Comparison of ENCODE assay signal across 17 cellular contexts in the genomic region with DNA sequence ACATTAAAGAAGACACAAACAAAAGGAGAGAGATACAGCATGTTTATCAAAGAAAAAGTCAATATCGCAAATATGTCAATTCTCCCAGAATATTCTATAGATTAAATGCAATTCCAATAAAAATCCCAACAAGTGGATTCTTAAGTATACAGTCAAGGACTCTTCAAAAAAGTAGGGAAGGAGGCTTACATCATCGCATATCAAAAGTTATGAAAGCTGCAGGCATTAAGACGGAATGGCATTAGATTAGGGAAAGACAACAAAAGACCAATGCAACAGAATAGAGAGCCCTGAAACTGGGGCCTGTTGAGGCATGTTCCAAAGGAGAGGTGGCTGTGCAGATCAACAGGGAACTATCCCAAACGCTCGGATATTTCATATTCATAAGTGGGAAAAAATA.
"Had no signal": no experiment of that assay in that cellular context is flagged by ENCODE, and none has a peak within 500 bp of the region (broad histone marks: within the 10 kb centered on the region; RNA-seq: fewer than 3 reads in every experiment).

No MANE protein-coding gene starts in this region.

- H3K27me3 Mint-ChIP-seq: effector memory CD8-positive, alpha-beta T cell had no signal

- H3K36me3 ChIP-seq: gastrocnemius medialis, heart left ventricle had no signal

- H3K27me3 ChIP-seq: gastrocnemius medialis, heart left ventricle had no signal

- H3K4me3 ChIP-seq: gastrocnemius medialis, heart left ventricle had no signal

- DNase-seq: activated CD4-positive, alpha-beta T cell treated with anti-CD3 and anti-CD28 coated beads, Interleukin-2, amount 10 ng/mL, durations not matched to agents 7 days and 5 days; activated gamma-delta T cell treated with Interleukin-2 at 50 U/mL for 16 hours; activated T-cell treated with anti-CD3 and anti-CD28 coated beads, Interleukin-2, amount 50 U/mL, for 72 hours; amniotic stem cell; caudate nucleus; effector memory CD8-positive, alpha-beta T cell; erythroblast; gastrocnemius medialis; heart left ventricle; immature natural killer cell; mesendoderm; stimulated activated naive B cell treated with anti-CD40 and anti-IgM and Interleukin-4, amounts not matched to agents 10 μg/mL and 1 μg/mL and 100 μg/mL, for 72 hours; T-helper 1 cell; T-helper 9 cell had no signal

- H3K4me1 Mint-ChIP-seq: activated CD4-positive, alpha-beta T cell treated with anti-CD3 and anti-CD28 coated beads, Interleukin-2, amount 10 ng/mL, durations not matched to agents 7 days and 5 days had no signal

- H3K4me3 Mint-ChIP-seq: activated CD4-positive, alpha-beta T cell treated with anti-CD3 and anti-CD28 coated beads, Interleukin-2, amount 10 ng/mL, durations not matched to agents 7 days and 5 days; activated T-cell treated with anti-CD3 and anti-CD28 coated beads, Interleukin-2, amount 50 U/mL, for 72 hours; effector memory CD8-positive, alpha-beta T cell; immature natural killer cell; nephron; stimulated activated naive B cell treated with anti-CD40 and anti-IgM and Interleukin-4, amounts not matched to agents 10 μg/mL and 1 μg/mL and 100 μg/mL, for 72 hours had no signal

- H3K27ac ChIP-seq: gastrocnemius medialis, heart left ventricle had no signal

- ATAC-seq: activated naive CD4-positive, alpha-beta T cell treated with anti-CD3 and anti-CD28 coated beads, Interleukin-2, amount 50 U/mL, for 72 hours; activated T-cell treated with anti-CD3 and anti-CD28 coated beads, Interleukin-2, amount 50 U/mL, for 72 hours; effector memory CD8-positive, alpha-beta T cell; gastrocnemius medialis; heart left ventricle; stimulated activated naive B cell treated with anti-CD40 and anti-IgM and Interleukin-4, amounts not matched to agents 10 μg/mL and 1 μg/mL and 100 μg/mL, for 72 hours had no signal

- H3K9me3 Mint-ChIP-seq: activated naive CD4-positive, alpha-beta T cell treated with anti-CD3 and anti-CD28 coated beads, Interleukin-2, amount 50 U/mL, for 72 hours; effector memory CD8-positive, alpha-beta T cell; immature natural killer cell; nephron had no signal

- H3K9me3 ChIP-seq: gastrocnemius medialis, heart left ventricle had no signal

- H3K4me1 ChIP-seq: gastrocnemius medialis, heart left ventricle had no signal

- H3K27ac Mint-ChIP-seq: activated CD4-positive, alpha-beta T cell treated with anti-CD3 and anti-CD28 coated beads, Interleukin-2, amount 10 ng/mL, durations not matched to agents 7 days and 5 days; activated naive CD4-positive, alpha-beta T cell treated with anti-CD3 and anti-CD28 coated beads, Interleukin-2, amount 50 U/mL, for 72 hours; activated T-cell treated with anti-CD3 and anti-CD28 coated beads, Interleukin-2, amount 50 U/mL, for 72 hours; effector memory CD8-positive, alpha-beta T cell; immature natural killer cell; nephron; progenitor cell of endocrine pancreas; stimulated activated naive B cell treated with anti-CD40 and anti-IgM and Interleukin-4, amounts not matched to agents 10 μg/mL and 1 μg/mL and 100 μg/mL, for 72 hours had no signal
